Comparison of ENCODE assay signal across 1 cellular context in the genomic region with DNA sequence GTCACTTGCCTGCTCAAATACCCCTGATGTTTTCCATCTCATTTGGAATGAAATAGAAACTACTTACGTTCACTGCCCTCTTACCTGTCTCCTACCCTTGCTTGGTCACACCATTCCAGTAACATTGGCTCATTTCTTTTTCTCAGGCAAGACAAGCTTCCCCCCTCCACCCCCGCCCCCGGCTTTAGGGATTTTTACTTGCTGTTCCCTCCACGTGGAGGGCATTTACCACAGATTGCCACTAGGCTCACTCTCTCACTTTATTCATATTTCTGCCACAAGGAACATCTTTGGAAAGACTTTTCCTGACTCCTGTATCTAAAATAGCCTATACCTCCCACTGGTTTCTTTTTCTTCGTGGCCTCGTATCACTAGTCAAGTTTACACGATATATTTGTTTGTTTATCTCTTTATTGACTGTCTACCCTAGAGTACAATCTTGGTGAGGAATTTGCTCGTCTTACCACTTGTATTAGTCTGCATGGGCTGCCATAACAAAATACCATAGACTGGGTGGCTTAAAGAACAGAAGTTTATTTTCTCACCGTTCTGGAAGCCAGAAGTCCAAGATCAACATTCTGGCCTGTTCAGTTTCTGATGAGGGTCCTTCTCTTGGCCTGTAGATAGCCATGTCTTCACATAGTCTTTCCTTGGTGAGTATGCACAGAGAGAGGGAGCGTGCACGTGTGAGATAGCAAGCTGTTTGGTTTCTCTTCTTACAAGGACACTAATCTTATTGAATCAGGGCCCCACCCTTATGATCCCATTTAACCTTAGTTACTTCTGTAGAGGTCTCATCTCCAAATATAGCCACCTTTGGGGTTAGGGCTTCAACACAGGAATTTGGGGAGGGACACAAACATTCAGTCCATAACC.
TF ChIP-seq lines count a peak whose summit lies in the region.

No MANE protein-coding gene starts in this region.

TF ChIP-seq in WTC11, 78 proteins besides CTCF, POLR2A, EP300 and RAD21 (continued from another document):
- TF ChIP-seq GTF2I (CRISPR knock-in tag; conservative IDR thresholded peaks at IDR 0.05) (no peak), IRF2 (CRISPR knock-in tag; IDR thresholded peaks at IDR 0.05; ENCODE audit: borderline replicate concordance, low read depth) (no peak), ESRRA (CRISPR knock-in tag; IDR thresholded peaks at IDR 0.05; ENCODE audit: borderline replicate concordance) (no peak)
- TF ChIP-seq, protein P1, sequence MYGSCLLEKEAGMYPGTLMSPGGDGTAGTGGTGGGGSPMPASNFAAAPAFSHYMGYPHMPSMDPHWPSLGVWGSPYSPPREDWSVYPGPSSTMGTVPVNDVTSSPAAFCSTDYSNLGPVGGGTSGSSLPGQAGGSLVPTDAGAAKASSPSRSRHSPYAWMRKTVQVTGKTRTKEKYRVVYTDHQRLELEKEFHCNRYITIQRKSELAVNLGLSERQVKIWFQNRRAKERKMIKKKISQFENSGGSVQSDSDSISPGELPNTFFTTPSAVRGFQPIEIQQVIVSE (CRISPR knock-in tag; IDR thresholded peaks at IDR 0.05; ENCODE audit: borderline replicate concordance) = no peak
- TF ChIP-seq, protein P2, sequence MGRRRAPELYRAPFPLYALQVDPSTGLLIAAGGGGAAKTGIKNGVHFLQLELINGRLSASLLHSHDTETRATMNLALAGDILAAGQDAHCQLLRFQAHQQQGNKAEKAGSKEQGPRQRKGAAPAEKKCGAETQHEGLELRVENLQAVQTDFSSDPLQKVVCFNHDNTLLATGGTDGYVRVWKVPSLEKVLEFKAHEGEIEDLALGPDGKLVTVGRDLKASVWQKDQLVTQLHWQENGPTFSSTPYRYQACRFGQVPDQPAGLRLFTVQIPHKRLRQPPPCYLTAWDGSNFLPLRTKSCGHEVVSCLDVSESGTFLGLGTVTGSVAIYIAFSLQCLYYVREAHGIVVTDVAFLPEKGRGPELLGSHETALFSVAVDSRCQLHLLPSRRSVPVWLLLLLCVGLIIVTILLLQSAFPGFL (CRISPR knock-in tag; IDR thresholded peaks at IDR 0.05; ENCODE audit: borderline replicate concordance) = no peak
- TF ChIP-seq, protein P3, sequence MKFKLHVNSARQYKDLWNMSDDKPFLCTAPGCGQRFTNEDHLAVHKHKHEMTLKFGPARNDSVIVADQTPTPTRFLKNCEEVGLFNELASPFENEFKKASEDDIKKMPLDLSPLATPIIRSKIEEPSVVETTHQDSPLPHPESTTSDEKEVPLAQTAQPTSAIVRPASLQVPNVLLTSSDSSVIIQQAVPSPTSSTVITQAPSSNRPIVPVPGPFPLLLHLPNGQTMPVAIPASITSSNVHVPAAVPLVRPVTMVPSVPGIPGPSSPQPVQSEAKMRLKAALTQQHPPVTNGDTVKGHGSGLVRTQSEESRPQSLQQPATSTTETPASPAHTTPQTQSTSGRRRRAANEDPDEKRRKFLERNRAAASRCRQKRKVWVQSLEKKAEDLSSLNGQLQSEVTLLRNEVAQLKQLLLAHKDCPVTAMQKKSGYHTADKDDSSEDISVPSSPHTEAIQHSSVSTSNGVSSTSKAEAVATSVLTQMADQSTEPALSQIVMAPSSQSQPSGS (CRISPR knock-in tag; IDR thresholded peaks at IDR 0.05; ENCODE audit: borderline replicate concordance, low read depth) = no peak
- TF ChIP-seq, protein P4, sequence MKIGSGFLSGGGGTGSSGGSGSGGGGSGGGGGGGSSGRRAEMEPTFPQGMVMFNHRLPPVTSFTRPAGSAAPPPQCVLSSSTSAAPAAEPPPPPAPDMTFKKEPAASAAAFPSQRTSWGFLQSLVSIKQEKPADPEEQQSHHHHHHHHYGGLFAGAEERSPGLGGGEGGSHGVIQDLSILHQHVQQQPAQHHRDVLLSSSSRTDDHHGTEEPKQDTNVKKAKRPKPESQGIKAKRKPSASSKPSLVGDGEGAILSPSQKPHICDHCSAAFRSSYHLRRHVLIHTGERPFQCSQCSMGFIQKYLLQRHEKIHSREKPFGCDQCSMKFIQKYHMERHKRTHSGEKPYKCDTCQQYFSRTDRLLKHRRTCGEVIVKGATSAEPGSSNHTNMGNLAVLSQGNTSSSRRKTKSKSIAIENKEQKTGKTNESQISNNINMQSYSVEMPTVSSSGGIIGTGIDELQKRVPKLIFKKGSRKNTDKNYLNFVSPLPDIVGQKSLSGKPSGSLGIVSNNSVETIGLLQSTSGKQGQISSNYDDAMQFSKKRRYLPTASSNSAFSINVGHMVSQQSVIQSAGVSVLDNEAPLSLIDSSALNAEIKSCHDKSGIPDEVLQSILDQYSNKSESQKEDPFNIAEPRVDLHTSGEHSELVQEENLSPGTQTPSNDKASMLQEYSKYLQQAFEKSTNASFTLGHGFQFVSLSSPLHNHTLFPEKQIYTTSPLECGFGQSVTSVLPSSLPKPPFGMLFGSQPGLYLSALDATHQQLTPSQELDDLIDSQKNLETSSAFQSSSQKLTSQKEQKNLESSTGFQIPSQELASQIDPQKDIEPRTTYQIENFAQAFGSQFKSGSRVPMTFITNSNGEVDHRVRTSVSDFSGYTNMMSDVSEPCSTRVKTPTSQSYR (CRISPR knock-in tag; IDR thresholded peaks at IDR 0.05) = no peak
- TF ChIP-seq, protein P5, sequence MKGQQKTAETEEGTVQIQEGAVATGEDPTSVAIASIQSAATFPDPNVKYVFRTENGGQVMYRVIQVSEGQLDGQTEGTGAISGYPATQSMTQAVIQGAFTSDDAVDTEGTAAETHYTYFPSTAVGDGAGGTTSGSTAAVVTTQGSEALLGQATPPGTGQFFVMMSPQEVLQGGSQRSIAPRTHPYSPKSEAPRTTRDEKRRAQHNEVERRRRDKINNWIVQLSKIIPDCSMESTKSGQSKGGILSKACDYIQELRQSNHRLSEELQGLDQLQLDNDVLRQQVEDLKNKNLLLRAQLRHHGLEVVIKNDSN (CRISPR knock-in tag; IDR thresholded peaks at IDR 0.05) = no peak
